Comparison of ENCODE assay signal across 28 cellular contexts in the genomic region with DNA sequence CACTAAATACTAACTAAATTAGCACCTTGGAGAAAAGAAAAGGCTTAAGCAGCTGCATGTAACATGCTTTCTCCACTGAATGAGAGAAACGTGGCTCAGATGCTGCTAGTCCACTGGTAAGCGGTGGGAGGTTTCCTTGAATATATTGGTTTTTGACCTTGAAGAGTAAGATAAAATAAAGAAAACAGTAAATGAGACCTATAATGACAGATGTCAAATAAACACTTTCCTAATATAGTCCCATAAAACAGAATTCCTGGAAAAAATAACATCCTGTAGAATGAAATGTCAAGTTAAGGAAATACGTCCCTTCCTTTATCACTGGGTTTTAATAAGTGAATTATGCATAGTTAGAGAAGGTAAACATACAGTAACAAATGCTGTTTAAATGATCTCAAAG.
"Had no signal": no experiment of that assay in that cellular context is flagged by ENCODE, and none has a peak within 500 bp of the region (broad histone marks: within the 10 kb centered on the region; RNA-seq: fewer than 3 reads in every experiment).

No MANE protein-coding gene starts in this region.

- H3K4me3 Mint-ChIP-seq: activated CD4-positive, alpha-beta T cell treated with anti-CD3 and anti-CD28 coated beads, Interleukin-2, amount 10 ng/mL, durations not matched to agents 24 days and 14 days; activated CD8-positive, alpha-beta T cell treated with anti-CD3 and anti-CD28 coated beads for 36 hours; activated naive CD4-positive, alpha-beta T cell treated with anti-CD3 and anti-CD28 coated beads for 36 hours; activated T-cell treated with anti-CD3 and anti-CD28 coated beads, Interleukin-2, amount 50 U/mL, for 24 hours; brain had no signal

- DNase-seq: activated CD4-positive, alpha-beta T cell treated with anti-CD3 and anti-CD28 coated beads, Interleukin-2, amount 10 ng/mL, durations not matched to agents 24 days and 14 days; activated CD4-positive, alpha-beta T cell treated with anti-CD3 and anti-CD28 coated beads, Interleukin-2, amount 50 U/mL, for 4 hours; activated CD8-positive, alpha-beta T cell treated with anti-CD3 and anti-CD28 coated beads for 36 hours; activated gamma-delta T cell treated with Interleukin-2 at 50 U/mL for 16 hours; activated naive CD4-positive, alpha-beta T cell treated with anti-CD3 and anti-CD28 coated beads for 36 hours; activated T-cell treated with anti-CD3 and anti-CD28 coated beads, Interleukin-2, amount 50 U/mL, for 24 hours; adrenal gland; caudate nucleus; NCI-H1105; NCI-H1417 treated with DMSO at 0.1 percent for 48 hours; NCI-H1694; NCI-H1930; NCI-H2081 treated with DMSO at 0.1 percent for 48 hours; NCI-H226; NCI-H524 treated with DMSO at 0.1 percent for 48 hours; NCI-H748 treated with DMSO at 0.1 percent for 48 hours; NK-92 treated with Interleukin-12 subunit alpha and Interleukin-12 subunit beta, amount 100 ng/mL, for 24 hours; PC-9; SIG-M5; T-helper 1 cell; T-helper 2 cell; T-helper 9 cell had no signal

- H3K27me3 ChIP-seq: adrenal gland had no signal

- H3K4me3 ChIP-seq: adrenal gland, PC-9 had no signal

- ATAC-seq: activated CD8-positive, alpha-beta T cell treated with anti-CD3 and anti-CD28 coated beads for 36 hours; activated naive CD4-positive, alpha-beta T cell treated with anti-CD3 and anti-CD28 coated beads, Interleukin-2, amount 50 U/mL, for 72 hours; Right ventricle myocardium inferior; SK-N-SH treated with all-trans-retinoic acid at 6 μM for 48 hours had no signal

- H3K27me3 Mint-ChIP-seq: activated CD4-positive, alpha-beta T cell treated with anti-CD3 and anti-CD28 coated beads, Interleukin-2, amount 10 ng/mL, durations not matched to agents 24 days and 14 days; activated CD8-positive, alpha-beta T cell treated with anti-CD3 and anti-CD28 coated beads for 36 hours; activated T-cell treated with anti-CD3 and anti-CD28 coated beads, Interleukin-2, amount 50 U/mL, for 24 hours had no signal

- H3K36me3 Mint-ChIP-seq: activated naive CD4-positive, alpha-beta T cell treated with anti-CD3 and anti-CD28 coated beads, Interleukin-2, amount 50 U/mL, for 72 hours; brain had no signal

- H3K4me1 Mint-ChIP-seq: activated CD4-positive, alpha-beta T cell treated with anti-CD3 and anti-CD28 coated beads, Interleukin-2, amount 10 ng/mL, durations not matched to agents 24 days and 14 days had no signal

- H3K27ac ChIP-seq: adrenal gland, PC-9, RWPE1 had no signal

- H3K4me1 ChIP-seq: adrenal gland had no signal

- H3K27ac Mint-ChIP-seq: activated CD4-positive, alpha-beta T cell treated with anti-CD3 and anti-CD28 coated beads, Interleukin-2, amount 10 ng/mL, durations not matched to agents 24 days and 14 days; activated CD8-positive, alpha-beta T cell treated with anti-CD3 and anti-CD28 coated beads for 36 hours; activated naive CD4-positive, alpha-beta T cell treated with anti-CD3 and anti-CD28 coated beads for 36 hours; activated naive CD4-positive, alpha-beta T cell treated with anti-CD3 and anti-CD28 coated beads, Interleukin-2, amount 50 U/mL, for 72 hours; activated T-cell treated with anti-CD3 and anti-CD28 coated beads, Interleukin-2, amount 50 U/mL, for 24 hours; activated T-helper 2 cell treated with anti-CD3 and anti-CD28 coated beads, Interferon-gamma antibody, Interleukin-2, Interleukin-4, amounts not matched to agents 10 μg/mL and 5 μg/mL and 100 μg/mL, durations not matched to agents 14 hours and 24 hours and 36 hours; brain had no signal

- H3K36me3 ChIP-seq: adrenal gland had no signal

- H3K9me3 Mint-ChIP-seq: activated naive CD4-positive, alpha-beta T cell treated with anti-CD3 and anti-CD28 coated beads, Interleukin-2, amount 50 U/mL, for 72 hours; activated T-helper 2 cell treated with anti-CD3 and anti-CD28 coated beads, Interferon-gamma antibody, Interleukin-2, Interleukin-4, amounts not matched to agents 10 μg/mL and 5 μg/mL and 100 μg/mL, durations not matched to agents 14 hours and 24 hours and 36 hours had no signal

- H3K9me3 ChIP-seq: adrenal gland had no signal
